Comparison of ENCODE assay signal across 9 cellular contexts in the genomic region with DNA sequence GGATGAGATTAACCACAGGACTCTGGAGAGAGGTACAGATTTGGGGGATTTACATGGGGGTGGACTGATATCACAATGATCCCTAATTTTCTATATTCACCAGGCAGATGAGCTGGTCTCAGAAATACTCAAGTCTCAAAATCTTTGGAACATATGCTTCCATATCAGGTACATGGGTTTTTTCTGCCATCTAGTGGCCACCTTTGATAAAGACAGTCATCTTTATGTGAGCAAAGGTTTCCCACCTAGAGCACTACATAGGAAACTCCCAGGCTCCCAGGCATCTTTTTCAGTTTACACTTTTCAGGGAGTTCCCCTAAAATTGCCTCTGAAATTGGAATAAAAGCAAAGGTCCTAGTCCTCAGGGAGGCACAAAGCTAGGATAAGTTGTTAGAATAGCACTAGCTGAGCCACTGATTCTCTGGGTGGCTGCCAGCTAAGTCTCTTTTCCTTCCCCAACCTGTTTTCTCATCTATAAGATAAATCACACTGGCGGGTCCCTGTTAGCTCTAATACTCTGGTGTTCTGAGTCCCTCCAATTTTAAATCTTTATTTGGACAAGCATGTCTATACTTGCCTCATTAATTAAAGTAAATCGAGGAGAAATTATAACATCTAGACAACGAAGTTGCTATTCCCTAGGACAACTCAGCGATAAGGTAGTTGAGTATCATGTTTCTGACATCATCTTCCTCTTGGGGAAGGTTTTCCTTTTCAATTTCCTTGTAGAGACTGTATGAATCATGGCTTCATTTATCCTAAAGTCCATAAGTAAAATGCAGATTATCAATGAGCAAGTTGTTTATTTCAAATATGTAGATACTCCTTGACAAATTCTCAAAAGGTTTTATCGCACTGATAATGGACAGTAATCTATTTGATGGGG. TPM values are rescaled to one million over a fixed set of nuclear protein-coding genes. Genes with fewer than 3 reads are reported as not detected.
DNase-seq lines count a peak whose midpoint lies in the region; ATAC-seq and TF ChIP-seq lines count a peak whose summit lies in the region.
"Had no signal": no experiment of that assay in that cellular context is flagged by ENCODE, and none has a peak within 500 bp of the region (broad histone marks: within the 10 kb centered on the region; RNA-seq: fewer than 3 reads in every experiment).

No MANE protein-coding gene starts in this region.

- ATAC-seq in GM19395 (IDR thresholded peaks at IDR 0.05; ENCODE audit: unreplicated experiment): peak; percentile 86
- peak; percentile 82 for ATAC-seq in HG03469 (IDR thresholded peaks at IDR 0.05; ENCODE audit: unreplicated experiment)
- ATAC-seq in thoracic aorta (ENCODE audit: insufficient number of reproducible peaks, low FRiP score, low read depth): no peak

- no peaks in the 10 kb centered on the region for H3K4me1 ChIP-seq in thoracic aorta (ENCODE audit: control insufficient read depth in 1 of 2, low read depth in 2 of 2)
- H3K4me1 ChIP-seq: BLaER1 had no signal

- H3K36me3 ChIP-seq in thoracic aorta: no peaks in the 10 kb centered on the region
- H3K36me3 ChIP-seq: BLaER1 had no signal

- TF ChIP-seq CTCF in thoracic aorta (IDR thresholded peaks at IDR 0.05): peak; percentile 55

- H3K27me3 ChIP-seq in thoracic aorta (replicated peaks; ENCODE audit: insufficient read depth): no peaks in the 10 kb centered on the region
- H3K27me3 ChIP-seq: BLaER1 had no signal

- no peak overlapping the region for H3K4me3 ChIP-seq in thoracic aorta
- H3K4me3 ChIP-seq: BLaER1 had no signal

- H3K9me3 ChIP-seq in thoracic aorta: no peaks in the 10 kb centered on the region
- H3K9me3 ChIP-seq: BLaER1 had no signal

- DNase-seq in NCI-H1436 (lab: John Stamatoyannopoulos, UW) (peak; percentile 33), NCI-H1436 treated with DMSO at 0.1 percent for 48 hours (lab: John Stamatoyannopoulos, UW) (no peak), NCI-H748 treated with DMSO at 0.1 percent for 48 hours (lab: John Stamatoyannopoulos, UW) (peak; percentile 59), T47D (ENCODE audit: low read depth in 1 of 2, low spot score in 1 of 2) (peak; percentile 48 to 80), kidney glomerular epithelial cell (lab: John Stamatoyannopoulos, UW) (peak; percentile 55), thoracic aorta (ENCODE audit: low spot score) (no peak)

- H3K27ac ChIP-seq in thoracic aorta: no peak overlapping the region
- H3K27ac ChIP-seq: BLaER1 had no signal

- in situ Hi-C loops in T47D (cut with HindIII; ENCODE audit: low pct_unique_long_range_greater_than_20kb, low sequenced_read_pairs): no loop called here

RNA-seq across cellular contexts. Expression of a gene that starts 19.0 kb away (rescaled TPM):
- total RNA-seq in thoracic aorta: 10 to 100 TPM; 21.8 to 42.5 TPM

RNA-seq across cellular contexts. Expression of a gene that starts 27.2 kb away (rescaled TPM):
- total RNA-seq in thoracic aorta: under 1 TPM in 1 of 2 donors, not detected in 1; 0.81 TPM

Comparison
In these comparisons a context has a peak if more than half of its experiments do, and no peak if none do; other contexts are left out.
1. DNase-seq: peak in NCI-H1436 (single experiment), NCI-H748 treated with DMSO at 0.1 percent for 48 hours (single experiment), T47D (2 of 2) and kidney glomerular epithelial cell (single experiment); none in NCI-H1436 treated with DMSO at 0.1 percent for 48 hours (single experiment) and thoracic aorta (single experiment).